In the genomic region with DNA sequence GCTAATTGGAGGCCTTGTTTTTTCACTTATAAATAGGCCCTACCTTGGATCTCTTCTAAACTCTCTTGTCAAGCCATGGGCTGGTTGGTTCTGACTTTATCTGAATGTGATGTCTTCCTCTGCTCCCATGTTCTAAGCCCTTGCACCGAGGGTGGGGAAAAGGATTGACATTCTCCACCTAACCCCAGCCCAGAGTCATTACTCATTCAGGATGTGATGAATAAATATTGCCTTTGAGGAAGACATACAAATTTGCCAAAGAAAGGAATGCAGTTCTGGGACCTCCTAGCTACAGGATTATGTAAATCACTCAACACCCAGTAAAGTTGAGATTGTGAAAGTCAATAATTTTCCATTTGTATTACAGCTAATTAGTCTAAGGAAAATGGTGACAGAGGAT, we compare ENCODE assay signal across 22 cellular contexts.
"Had no signal": no experiment of that assay in that cellular context is flagged by ENCODE, and none has a peak within 500 bp of the region (broad histone marks: within the 10 kb centered on the region; RNA-seq: fewer than 3 reads in every experiment).

No MANE protein-coding gene starts in this region.

- H3K4me3 ChIP-seq: esophagus squamous epithelium, heart left ventricle, psoas muscle, skin epidermis, testis, tibial nerve, upper lobe of right lung, vagina had no signal

- ATAC-seq: heart left ventricle; left lobe of liver; naive thymus-derived CD4-positive, alpha-beta T cell; psoas muscle; sciatic nerve; stimulated activated naive B cell treated with anti-CD40 and anti-IgM and Interleukin-4, amounts not matched to agents 10 μg/mL and 1 μg/mL and 100 μg/mL, for 72 hours; stimulated activated naive CD8-positive, alpha-beta T cell treated with anti-CD3 and anti-CD28 coated beads, Interleukin-15, amount 100 ng/mL, for 72 hours; upper lobe of right lung had no signal

- H3K79me2 ChIP-seq: parathyroid adenoma had no signal

- H3K27ac ChIP-seq: esophagus squamous epithelium, heart left ventricle, parathyroid adenoma, psoas muscle, skin epidermis, testis, tibial nerve, upper lobe of right lung, vagina had no signal

- H3K9me3 ChIP-seq: esophagus squamous epithelium, heart left ventricle, psoas muscle, testis, tibial nerve, upper lobe of right lung, vagina had no signal

- H3K36me3 ChIP-seq: esophagus squamous epithelium, heart left ventricle, tibial nerve, upper lobe of right lung, vagina had no signal

- DNase-seq: effector memory CD4-positive, alpha-beta T cell; esophagus squamous epithelium; foreskin melanocyte; heart left ventricle; hippocampal formation; mammary epithelial cell; naive thymus-derived CD4-positive, alpha-beta T cell; nephron progenitor cell; psoas muscle; retina; stimulated activated CD4-positive, alpha-beta T cell treated with anti-CD3 and anti-CD28 coated beads, Interleukin-2, amount 100 ng/mL, for 24 hours; stimulated activated CD4-positive, alpha-beta T cell treated with anti-CD3 and anti-CD28 coated beads, Interleukin-4, amount 100 ng/mL, for 4 hours; stimulated activated naive B cell treated with anti-CD40 and anti-IgM and Interleukin-4, amounts not matched to agents 10 μg/mL and 1 μg/mL and 100 μg/mL, for 72 hours; stimulated activated naive CD8-positive, alpha-beta T cell treated with anti-CD3 and anti-CD28 coated beads, Interleukin-15, amount 100 ng/mL, for 72 hours; testis; upper lobe of right lung had no signal

- H3K27me3 ChIP-seq: esophagus squamous epithelium, heart left ventricle, testis, tibial nerve, upper lobe of right lung, vagina had no signal

- H2AFZ ChIP-seq: parathyroid adenoma had no signal

- H3K9ac ChIP-seq: parathyroid adenoma had no signal

- H3K4me1 ChIP-seq: esophagus squamous epithelium, heart left ventricle, psoas muscle, testis, tibial nerve, upper lobe of right lung, vagina had no signal
